ENCODE assay signal across 2 cellular contexts in genomic region chr2:232871835-232872736, GRCh38.
TF ChIP-seq lines count a peak whose summit lies in the region.

No MANE protein-coding gene starts in this region.

TF ChIP-seq in A549, 52 proteins besides CTCF, POLR2A, EP300 and RAD21 (continued from another document):
- TF ChIP-seq FOSL2 (IDR thresholded peaks at IDR 0.05) (no peak), FOSL2 (CRISPR knock-in tag; IDR thresholded peaks at IDR 0.05) (no peak), ESRRA (IDR thresholded peaks at IDR 0.05; ENCODE audit: borderline replicate concordance, low read length) (no peak), CBX2 (IDR thresholded peaks at IDR 0.05; ENCODE audit: borderline replicate concordance, low read depth) (no peak), ZNF302 (CRISPR knock-in tag; IDR thresholded peaks at IDR 0.05) (no peak), NR3C1 (IDR thresholded peaks at IDR 0.05) (no peak), FOXS1 (CRISPR knock-in tag; IDR thresholded peaks at IDR 0.05) (no peak), JUN (IDR thresholded peaks at IDR 0.05) (no peak), HMGXB4 (CRISPR knock-in tag; IDR thresholded peaks at IDR 0.05; ENCODE audit: borderline replicate concordance) (no peak), SMC3 (IDR thresholded peaks at IDR 0.05) (no peak), PHF8 (IDR thresholded peaks at IDR 0.05; ENCODE audit: borderline replicate concordance, low read depth) (no peak), NPAS2 (CRISPR knock-in tag; IDR thresholded peaks at IDR 0.05; ENCODE audit: borderline replicate concordance) (no peak), KDM5A (IDR thresholded peaks at IDR 0.05) (no peak), CBX8 (IDR thresholded peaks at IDR 0.05) (no peak), MAZ (IDR thresholded peaks at IDR 0.05; ENCODE audit: borderline replicate concordance, low read depth, low read length) (no peak)
TF ChIP-seq in A549: peak in this region for 0.

TF ChIP-seq in HCT116, 20 proteins besides CTCF, POLR2A, EP300 and RAD21:
- TF ChIP-seq REST (IDR thresholded peaks at IDR 0.05; ENCODE audit: low read depth) (no peak), EZH2phosphoT487 (IDR thresholded peaks at IDR 0.05; ENCODE audit: borderline replicate concordance) (no peak), ZBTB33 (IDR thresholded peaks at IDR 0.05; ENCODE audit: extremely low read depth, insufficient replicate concordance, low read length) (no peak), ZFX (IDR thresholded peaks at IDR 0.05) (0 out of 2 replicates have a peak, but pooled peaks have one; percentile 5), CBX3 (IDR thresholded peaks at IDR 0.05; ENCODE audit: low read depth) (no peak)
